Comparison of ENCODE assay signal across 2 cellular contexts in the genomic region with DNA sequence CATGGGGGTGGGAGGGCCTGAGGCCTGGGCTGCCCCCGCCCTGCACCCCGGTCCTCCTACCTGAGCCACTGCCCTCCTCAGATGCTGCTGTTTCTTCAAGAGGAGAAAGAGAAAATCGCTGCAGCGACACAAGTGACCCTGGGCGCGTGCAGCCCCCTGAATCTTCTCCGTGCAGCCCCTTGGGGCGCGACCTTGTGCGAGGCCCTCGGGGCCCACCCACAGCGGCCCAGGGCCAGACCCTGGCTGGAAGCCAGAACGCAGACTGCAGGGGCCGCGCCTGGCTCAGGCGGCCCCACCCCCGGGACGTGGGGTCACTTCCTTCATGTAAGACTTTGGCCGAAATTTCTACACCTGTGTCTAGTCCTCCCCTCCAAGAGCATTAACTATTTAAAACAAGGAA.
TF ChIP-seq lines count a peak whose summit lies in the region.

No MANE protein-coding gene starts in this region.

TF ChIP-seq in GM12878, 131 proteins besides CTCF, POLR2A, EP300 and RAD21:
- TF ChIP-seq, protein P1, sequence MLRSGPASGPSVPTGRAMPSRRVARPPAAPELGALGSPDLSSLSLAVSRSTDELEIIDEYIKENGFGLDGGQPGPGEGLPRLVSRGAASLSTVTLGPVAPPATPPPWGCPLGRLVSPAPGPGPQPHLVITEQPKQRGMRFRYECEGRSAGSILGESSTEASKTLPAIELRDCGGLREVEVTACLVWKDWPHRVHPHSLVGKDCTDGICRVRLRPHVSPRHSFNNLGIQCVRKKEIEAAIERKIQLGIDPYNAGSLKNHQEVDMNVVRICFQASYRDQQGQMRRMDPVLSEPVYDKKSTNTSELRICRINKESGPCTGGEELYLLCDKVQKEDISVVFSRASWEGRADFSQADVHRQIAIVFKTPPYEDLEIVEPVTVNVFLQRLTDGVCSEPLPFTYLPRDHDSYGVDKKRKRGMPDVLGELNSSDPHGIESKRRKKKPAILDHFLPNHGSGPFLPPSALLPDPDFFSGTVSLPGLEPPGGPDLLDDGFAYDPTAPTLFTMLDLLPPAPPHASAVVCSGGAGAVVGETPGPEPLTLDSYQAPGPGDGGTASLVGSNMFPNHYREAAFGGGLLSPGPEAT (IDR thresholded peaks at IDR 0.05; ENCODE audit: low read depth) = no peak
- TF ChIP-seq NR2C2 (IDR thresholded peaks at IDR 0.05; ENCODE audit: borderline replicate concordance, control insufficient read depth, insufficient read length, low read depth) (no peak), TCF12 (IDR thresholded peaks at IDR 0.05; ENCODE audit: low read depth, low read length) (no peak), POLR2AphosphoS5 (IDR thresholded peaks at IDR 0.05; ENCODE audit: low read length) (no peak), BMI1 (IDR thresholded peaks at IDR 0.05; ENCODE audit: borderline replicate concordance) (no peak), CBFB (IDR thresholded peaks at IDR 0.05; ENCODE audit: low read depth) (no peak), YY1 (IDR thresholded peaks at IDR 0.05; ENCODE audit: low read depth, low read length) (no peak), HDGF (IDR thresholded peaks at IDR 0.05) (no peak)

TF ChIP-seq in HEK293T, 16 proteins besides CTCF, POLR2A, EP300 and RAD21:
- TF ChIP-seq NFRKB (IDR thresholded peaks at IDR 0.05) = no peak
- no peak for TF ChIP-seq SUZ12 (IDR thresholded peaks at IDR 0.05)
- TF ChIP-seq BHLHE40 (IDR thresholded peaks at IDR 0.05; ENCODE audit: borderline replicate concordance) = no peak
- TF ChIP-seq CTBP1 (IDR thresholded peaks at IDR 0.05; ENCODE audit: borderline replicate concordance) = no peak
- no peak for TF ChIP-seq ZNF384 (IDR thresholded peaks at IDR 0.05)
- no peak for TF ChIP-seq TARDBP (IDR thresholded peaks at IDR 0.05)
- TF ChIP-seq FOXK2 (IDR thresholded peaks at IDR 0.05) = no peak
- no peak for TF ChIP-seq LEF1 (IDR thresholded peaks at IDR 0.05; ENCODE audit: borderline replicate concordance)
- TF ChIP-seq SP1 (IDR thresholded peaks at IDR 0.05) = no peak
- no peak for TF ChIP-seq HDGF (IDR thresholded peaks at IDR 0.05; ENCODE audit: borderline replicate concordance)
- TF ChIP-seq, protein P2, sequence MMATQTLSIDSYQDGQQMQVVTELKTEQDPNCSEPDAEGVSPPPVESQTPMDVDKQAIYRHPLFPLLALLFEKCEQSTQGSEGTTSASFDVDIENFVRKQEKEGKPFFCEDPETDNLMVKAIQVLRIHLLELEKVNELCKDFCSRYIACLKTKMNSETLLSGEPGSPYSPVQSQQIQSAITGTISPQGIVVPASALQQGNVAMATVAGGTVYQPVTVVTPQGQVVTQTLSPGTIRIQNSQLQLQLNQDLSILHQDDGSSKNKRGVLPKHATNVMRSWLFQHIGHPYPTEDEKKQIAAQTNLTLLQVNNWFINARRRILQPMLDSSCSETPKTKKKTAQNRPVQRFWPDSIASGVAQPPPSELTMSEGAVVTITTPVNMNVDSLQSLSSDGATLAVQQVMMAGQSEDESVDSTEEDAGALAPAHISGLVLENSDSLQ (IDR thresholded peaks at IDR 0.05) = no peak
- TF ChIP-seq ELF4 (IDR thresholded peaks at IDR 0.05) = no peak
- TF ChIP-seq FOXM1 (IDR thresholded peaks at IDR 0.05; ENCODE audit: borderline replicate concordance) = no peak
- TF ChIP-seq FOXA1 (IDR thresholded peaks at IDR 0.05) = no peak
- no peak for TF ChIP-seq L3MBTL2 (conservative IDR thresholded peaks at IDR 0.05)
- TF ChIP-seq ARNT (IDR thresholded peaks at IDR 0.05) = no peak
